ENCODE assay signal across 1 cellular context in the genomic region with DNA sequence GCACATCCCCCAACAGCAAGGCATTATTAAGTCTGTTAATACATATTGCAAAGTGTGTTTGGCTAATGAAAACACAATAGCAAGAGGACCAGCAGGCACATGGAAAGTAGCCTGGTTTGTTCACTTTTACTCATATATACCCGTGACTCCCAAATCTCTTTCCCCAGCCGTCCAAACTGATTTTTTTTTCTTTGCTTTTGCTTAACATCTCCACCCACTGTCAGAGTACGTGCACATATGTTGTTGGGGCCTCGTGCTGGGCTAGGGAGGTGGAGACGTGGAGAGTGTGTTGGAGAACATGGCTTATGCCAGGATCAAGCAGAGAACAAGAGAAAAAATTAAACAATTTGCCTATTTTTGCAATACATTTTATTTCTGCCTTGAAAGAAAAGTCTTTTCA.
TF ChIP-seq lines count a peak whose summit lies in the region.

No MANE protein-coding gene starts in this region.

TF ChIP-seq in HCT116, 20 proteins besides CTCF, POLR2A, EP300 and RAD21 (continued from another document):
- TF ChIP-seq, protein P1, sequence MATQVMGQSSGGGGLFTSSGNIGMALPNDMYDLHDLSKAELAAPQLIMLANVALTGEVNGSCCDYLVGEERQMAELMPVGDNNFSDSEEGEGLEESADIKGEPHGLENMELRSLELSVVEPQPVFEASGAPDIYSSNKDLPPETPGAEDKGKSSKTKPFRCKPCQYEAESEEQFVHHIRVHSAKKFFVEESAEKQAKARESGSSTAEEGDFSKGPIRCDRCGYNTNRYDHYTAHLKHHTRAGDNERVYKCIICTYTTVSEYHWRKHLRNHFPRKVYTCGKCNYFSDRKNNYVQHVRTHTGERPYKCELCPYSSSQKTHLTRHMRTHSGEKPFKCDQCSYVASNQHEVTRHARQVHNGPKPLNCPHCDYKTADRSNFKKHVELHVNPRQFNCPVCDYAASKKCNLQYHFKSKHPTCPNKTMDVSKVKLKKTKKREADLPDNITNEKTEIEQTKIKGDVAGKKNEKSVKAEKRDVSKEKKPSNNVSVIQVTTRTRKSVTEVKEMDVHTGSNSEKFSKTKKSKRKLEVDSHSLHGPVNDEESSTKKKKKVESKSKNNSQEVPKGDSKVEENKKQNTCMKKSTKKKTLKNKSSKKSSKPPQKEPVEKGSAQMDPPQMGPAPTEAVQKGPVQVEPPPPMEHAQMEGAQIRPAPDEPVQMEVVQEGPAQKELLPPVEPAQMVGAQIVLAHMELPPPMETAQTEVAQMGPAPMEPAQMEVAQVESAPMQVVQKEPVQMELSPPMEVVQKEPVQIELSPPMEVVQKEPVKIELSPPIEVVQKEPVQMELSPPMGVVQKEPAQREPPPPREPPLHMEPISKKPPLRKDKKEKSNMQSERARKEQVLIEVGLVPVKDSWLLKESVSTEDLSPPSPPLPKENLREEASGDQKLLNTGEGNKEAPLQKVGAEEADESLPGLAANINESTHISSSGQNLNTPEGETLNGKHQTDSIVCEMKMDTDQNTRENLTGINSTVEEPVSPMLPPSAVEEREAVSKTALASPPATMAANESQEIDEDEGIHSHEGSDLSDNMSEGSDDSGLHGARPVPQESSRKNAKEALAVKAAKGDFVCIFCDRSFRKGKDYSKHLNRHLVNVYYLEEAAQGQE (IDR thresholded peaks at IDR 0.05; ENCODE audit: low read depth): no peak
- TF ChIP-seq FOSL1 (IDR thresholded peaks at IDR 0.05; ENCODE audit: low read depth): no peak
- no peak for TF ChIP-seq JUND (IDR thresholded peaks at IDR 0.05)
- TF ChIP-seq, protein P2, sequence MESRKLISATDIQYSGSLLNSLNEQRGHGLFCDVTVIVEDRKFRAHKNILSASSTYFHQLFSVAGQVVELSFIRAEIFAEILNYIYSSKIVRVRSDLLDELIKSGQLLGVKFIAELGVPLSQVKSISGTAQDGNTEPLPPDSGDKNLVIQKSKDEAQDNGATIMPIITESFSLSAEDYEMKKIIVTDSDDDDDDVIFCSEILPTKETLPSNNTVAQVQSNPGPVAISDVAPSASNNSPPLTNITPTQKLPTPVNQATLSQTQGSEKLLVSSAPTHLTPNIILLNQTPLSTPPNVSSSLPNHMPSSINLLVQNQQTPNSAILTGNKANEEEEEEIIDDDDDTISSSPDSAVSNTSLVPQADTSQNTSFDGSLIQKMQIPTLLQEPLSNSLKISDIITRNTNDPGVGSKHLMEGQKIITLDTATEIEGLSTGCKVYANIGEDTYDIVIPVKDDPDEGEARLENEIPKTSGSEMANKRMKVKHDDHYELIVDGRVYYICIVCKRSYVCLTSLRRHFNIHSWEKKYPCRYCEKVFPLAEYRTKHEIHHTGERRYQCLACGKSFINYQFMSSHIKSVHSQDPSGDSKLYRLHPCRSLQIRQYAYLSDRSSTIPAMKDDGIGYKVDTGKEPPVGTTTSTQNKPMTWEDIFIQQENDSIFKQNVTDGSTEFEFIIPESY (IDR thresholded peaks at IDR 0.05; ENCODE audit: extremely low read depth, insufficient replicate concordance, low read length): no peak
- no peak for TF ChIP-seq CBX3 (IDR thresholded peaks at IDR 0.05; ENCODE audit: low read depth)
- TF ChIP-seq ELF1 (IDR thresholded peaks at IDR 0.05; ENCODE audit: borderline replicate concordance, low read depth): no peak
- no peak for TF ChIP-seq EZH2phosphoT487 (IDR thresholded peaks at IDR 0.05; ENCODE audit: borderline replicate concordance)
- TF ChIP-seq, protein P3, sequence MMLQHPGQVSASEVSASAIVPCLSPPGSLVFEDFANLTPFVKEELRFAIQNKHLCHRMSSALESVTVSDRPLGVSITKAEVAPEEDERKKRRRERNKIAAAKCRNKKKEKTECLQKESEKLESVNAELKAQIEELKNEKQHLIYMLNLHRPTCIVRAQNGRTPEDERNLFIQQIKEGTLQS (IDR thresholded peaks at IDR 0.05): no peak
- TF ChIP-seq CEBPB (IDR thresholded peaks at IDR 0.05; ENCODE audit: low read depth): no peak
